3 cellular contexts compared by ENCODE assay signal in genomic region chr22:48370508-48371325, GRCh38.
TF ChIP-seq lines count a peak whose summit lies in the region.

No MANE protein-coding gene starts in this region.

TF ChIP-seq in GM23338, 12 proteins besides CTCF, POLR2A, EP300 and RAD21 (continued from another document and continues in another):
- TF ChIP-seq ZNF462 (CRISPR knock-in tag; IDR thresholded peaks at IDR 0.05), result no peak
- no peak for TF ChIP-seq ZNF114 (CRISPR knock-in tag; IDR thresholded peaks at IDR 0.05)
- TF ChIP-seq JUNB (IDR thresholded peaks at IDR 0.05; ENCODE audit: unreplicated experiment), result no peak
- no peak for TF ChIP-seq CREB1 (CRISPR knock-in tag; IDR thresholded peaks at IDR 0.05; ENCODE audit: low read depth)
- no peak for TF ChIP-seq ETS1 (IDR thresholded peaks at IDR 0.05)

TF ChIP-seq in WTC11, 78 proteins besides CTCF, POLR2A, EP300 and RAD21 (continued from another document):
- TF ChIP-seq IRF2 (CRISPR knock-in tag; IDR thresholded peaks at IDR 0.05; ENCODE audit: borderline replicate concordance, low read depth), result no peak
- TF ChIP-seq PREB (CRISPR knock-in tag; IDR thresholded peaks at IDR 0.05; ENCODE audit: borderline replicate concordance), result no peak
- TF ChIP-seq FOXK1 (CRISPR knock-in tag; IDR thresholded peaks at IDR 0.05), result no peak
- TF ChIP-seq ATF3 (CRISPR knock-in tag; conservative IDR thresholded peaks at IDR 0.05), result no peak
- no peak for TF ChIP-seq ESRRA (CRISPR knock-in tag; IDR thresholded peaks at IDR 0.05; ENCODE audit: borderline replicate concordance)
- no peak for TF ChIP-seq RELA (CRISPR knock-in tag; IDR thresholded peaks at IDR 0.05; ENCODE audit: borderline replicate concordance)
- TF ChIP-seq SMAD3 (CRISPR knock-in tag; IDR thresholded peaks at IDR 0.05; ENCODE audit: borderline replicate concordance), result no peak
- TF ChIP-seq FOXP4 (CRISPR knock-in tag; IDR thresholded peaks at IDR 0.05), result no peak
- TF ChIP-seq E2F1 (CRISPR knock-in tag; IDR thresholded peaks at IDR 0.05), result no peak

TF ChIP-seq in SK-N-SH, 30 proteins besides CTCF, POLR2A, EP300 and RAD21 (continued from another document):
- TF ChIP-seq SMC3 (IDR thresholded peaks at IDR 0.05; ENCODE audit: low read depth, low read length), result no peak
- TF ChIP-seq GATA2 (CRISPR knock-in tag; IDR thresholded peaks at IDR 0.05), result no peak
- TF ChIP-seq IRF3 (IDR thresholded peaks at IDR 0.05; ENCODE audit: low read depth, low read length), result no peak
- TF ChIP-seq NFIC (IDR thresholded peaks at IDR 0.05; ENCODE audit: borderline replicate concordance), result no peak
- no peak for TF ChIP-seq GABPA (IDR thresholded peaks at IDR 0.05; ENCODE audit: low read depth)
- no peak for TF ChIP-seq NRF1 (IDR thresholded peaks at IDR 0.05; ENCODE audit: low read depth, low read length)
- TF ChIP-seq ZBTB33 (IDR thresholded peaks at IDR 0.05; ENCODE audit: borderline replicate concordance, low read depth), result no peak
- TF ChIP-seq MXI1 (IDR thresholded peaks at IDR 0.05; ENCODE audit: low read depth, low read length), result no peak
- TF ChIP-seq ELF1 (IDR thresholded peaks at IDR 0.05), result no peak
- TF ChIP-seq CHD2 (IDR thresholded peaks at IDR 0.05; ENCODE audit: low read length, partially characterized antibody), result no peak
- no peak for TF ChIP-seq SIN3A (IDR thresholded peaks at IDR 0.05; ENCODE audit: borderline replicate concordance, low read depth, low read length)
- TF ChIP-seq FOSL2 (IDR thresholded peaks at IDR 0.05; ENCODE audit: borderline replicate concordance, low read depth), result no peak
